Comparison of ENCODE assay signal across 8 cellular contexts in genomic region chr7:55533050-55533728, GRCh38. TPM values are rescaled to one million over a fixed set of nuclear protein-coding genes. Genes with fewer than 3 reads are reported as not detected.
DNase-seq lines count a peak whose midpoint lies in the region; ATAC-seq, FAIRE-seq and TF ChIP-seq lines count a peak whose summit lies in the region.

No MANE protein-coding gene starts in this region.

- H3K27ac Mint-ChIP-seq in stimulated activated memory B cell treated with anti-CD40 and anti-IgM and Interleukin-4, amounts not matched to agents 10 μg/mL and 1 μg/mL and 100 μg/mL, for 72 hours = peak overlapping the region; percentile 95

- H3K4me3 Mint-ChIP-seq in stimulated activated memory B cell treated with anti-CD40 and anti-IgM and Interleukin-4, amounts not matched to agents 10 μg/mL and 1 μg/mL and 100 μg/mL, for 72 hours = peak overlapping the region; percentile 94

- peaks cover 53% of the 10 kb centered on the region for H3K36me3 Mint-ChIP-seq in stimulated activated memory B cell treated with anti-CD40 and anti-IgM and Interleukin-4, amounts not matched to agents 10 μg/mL and 1 μg/mL and 100 μg/mL, for 72 hours

- peak; percentile 97 for FAIRE-seq in GM19239 (lab: Jason Lieb, UNC)

- H3K36me3 ChIP-seq in lower lobe of right lung = no peaks in the 10 kb centered on the region

- H3K9me3 Mint-ChIP-seq in stimulated activated memory B cell treated with anti-CD40 and anti-IgM and Interleukin-4, amounts not matched to agents 10 μg/mL and 1 μg/mL and 100 μg/mL, for 72 hours = no peaks in the 10 kb centered on the region

- peak overlapping the region; percentile 37 for H3K27ac ChIP-seq in lower lobe of right lung

- H3K9me3 ChIP-seq in lower lobe of right lung = no peaks in the 10 kb centered on the region

- no peaks in the 10 kb centered on the region for H3K27me3 ChIP-seq in lower lobe of right lung (ENCODE audit: low read depth)

- ATAC-seq in HG03342 (IDR thresholded peaks at IDR 0.05; ENCODE audit: unreplicated experiment) = peak; percentile 61
- ATAC-seq in lower lobe of right lung = peak; percentile 76
- ATAC-seq in stimulated activated memory B cell treated with anti-CD40 and anti-IgM and Interleukin-4, amounts not matched to agents 10 μg/mL and 1 μg/mL and 100 μg/mL, for 72 hours = peak; percentile 79

- DNase-seq in AG10803 (ENCODE audit: low read depth) (peak; percentile 49), GM19239 (ENCODE audit: insufficient read length, low spot score) (peak; percentile 60), SIG-M5 (lab: John Stamatoyannopoulos, UW) (peak; percentile 19), lower lobe of right lung (no peak), COR-L47 (lab: John Stamatoyannopoulos, UW) (no peak)
- DNase-seq in activated naive CD4-positive, alpha-beta T cell treated with anti-CD3 and anti-CD28 coated beads, Interleukin-2, amount 50 U/mL, for 16 hours = peak; percentile 66

- TF ChIP-seq CTCF in AG10803 (conservative IDR thresholded peaks at IDR 0.05; ENCODE audit: low read length) = no peak
- no peak for TF ChIP-seq CTCF in lower lobe of right lung (IDR thresholded peaks at IDR 0.05)

- H3K4me3 ChIP-seq in AG10803 (ENCODE audit: low read length) (no peak overlapping the region), lower lobe of right lung (no peak overlapping the region)

- peaks cover 64% of the 10 kb centered on the region for H3K4me1 ChIP-seq in lower lobe of right lung

- H3K27me3 Mint-ChIP-seq in stimulated activated memory B cell treated with anti-CD40 and anti-IgM and Interleukin-4, amounts not matched to agents 10 μg/mL and 1 μg/mL and 100 μg/mL, for 72 hours = no peaks in the 10 kb centered on the region

- intact Hi-C loops in lower lobe of right lung (cut with DNase I) = no loop called here

- peaks cover 88% of the 10 kb centered on the region for H3K4me1 Mint-ChIP-seq in stimulated activated memory B cell treated with anti-CD40 and anti-IgM and Interleukin-4, amounts not matched to agents 10 μg/mL and 1 μg/mL and 100 μg/mL, for 72 hours

RNA-seq across cellular contexts. Expression of gene VOPP1, which starts 39.1 kb away (rescaled TPM):
- total RNA-seq in lower lobe of right lung = 66.2 TPM

Comparison
In these comparisons a context has a peak if more than half of its experiments do, and no peak if none do; other contexts are left out.
1. DNase-seq: peak in AG10803 (single experiment), GM19239 (single experiment), SIG-M5 (single experiment) and activated naive CD4-positive, alpha-beta T cell treated with anti-CD3 and anti-CD28 coated beads, Interleukin-2, amount 50 U/mL, for 16 hours (single experiment); none in lower lobe of right lung (single experiment) and COR-L47 (single experiment).
2. Peak in every context shown above with its lines, with median percentiles within 50 percentile points of each other: ATAC-seq.